ENCODE assay signal across 8 cellular contexts in genomic region chr7:157490465-157490912, GRCh38.
DNase-seq lines count a peak whose midpoint lies in the region; ATAC-seq, FAIRE-seq and TF ChIP-seq lines count a peak whose summit lies in the region.

No MANE protein-coding gene starts in this region.

- H3K27ac Mint-ChIP-seq in T-helper 2 cell treated with Interferon-gamma antibody and Interleukin-4, amounts not matched to agents 5 μg/mL and 100 μg/mL, for 36 hours = peak overlapping the region; percentile 84
- H3K27ac Mint-ChIP-seq in type B pancreatic cell = peak overlapping the region; percentile 84
- no peak overlapping the region for H3K27ac Mint-ChIP-seq in glutamatergic neuron (ENCODE audit: unreplicated experiment)

- peak; percentile 74 for ATAC-seq in HG03342 (IDR thresholded peaks at IDR 0.05; ENCODE audit: unreplicated experiment)

- FAIRE-seq in frontal cortex (lab: Jason Lieb, UNC) = no peak

- in situ Hi-C loops in GM13977 (cut with MboI; ENCODE audit: low pct_unique_long_range_greater_than_20kb, low sequenced_read_pairs, unreplicated experiment) = no loop called here

- peaks cover 13% of the 10 kb centered on the region for H3K36me3 Mint-ChIP-seq in T-helper 2 cell treated with Interferon-gamma antibody and Interleukin-4, amounts not matched to agents 5 μg/mL and 100 μg/mL, for 36 hours (ENCODE audit: low read depth)
- H3K36me3 Mint-ChIP-seq in type B pancreatic cell (peaks cover 4% of the 10 kb centered on the region), glutamatergic neuron (ENCODE audit: unreplicated experiment) (no peaks in the 10 kb centered on the region)

- no peak for TF ChIP-seq CTCF in epithelial cell of esophagus (IDR thresholded peaks at IDR 0.05; ENCODE audit: insufficient read depth, low read depth, low read length, missing control alignments)
- TF ChIP-seq CTCF in type B pancreatic cell (conservative IDR thresholded peaks at IDR 0.05) = no peak
- no peak for TF ChIP-seq CTCF in glutamatergic neuron (IDR thresholded peaks at IDR 0.05; ENCODE audit: partially characterized antibody, unreplicated experiment)
- TF ChIP-seq CTCF in GM13977 (IDR thresholded peaks at IDR 0.05; ENCODE audit: extremely low read depth, insufficient read depth, missing control alignments) = no peak

- peaks cover 31% of the 10 kb centered on the region for H3K9me3 Mint-ChIP-seq in T-helper 2 cell treated with Interferon-gamma antibody and Interleukin-4, amounts not matched to agents 5 μg/mL and 100 μg/mL, for 36 hours
- H3K9me3 Mint-ChIP-seq in type B pancreatic cell (peaks cover 3% of the 10 kb centered on the region), glutamatergic neuron (ENCODE audit: unreplicated experiment) (peaks cover 1% of the 10 kb centered on the region)

- H3K4me3 Mint-ChIP-seq in T-helper 2 cell treated with Interferon-gamma antibody and Interleukin-4, amounts not matched to agents 5 μg/mL and 100 μg/mL, for 36 hours = peak overlapping the region; percentile 49
- H3K4me3 Mint-ChIP-seq in type B pancreatic cell (no peak overlapping the region), glutamatergic neuron (ENCODE audit: unreplicated experiment) (no peak overlapping the region)

- H3K4me3 ChIP-seq in epithelial cell of esophagus (ENCODE audit: low read length) = no peak overlapping the region

- peak; percentile 28 for DNase-seq in EH (ENCODE audit: low read depth)
- peak; percentile 71 for DNase-seq in T-helper 2 cell treated with Interferon-gamma antibody and Interleukin-4, amounts not matched to agents 5 μg/mL and 100 μg/mL, for 36 hours (ENCODE audit: low spot score)
- DNase-seq in epithelial cell of esophagus (ENCODE audit: low read depth) = peak; percentile 70
- no peak for DNase-seq in type B pancreatic cell (ENCODE audit: extremely low spot score, unreplicated experiment)
- DNase-seq in glutamatergic neuron = no peak
- no peak for DNase-seq in frontal cortex (ENCODE audit: low spot score in 2 of 2)
- no peak for DNase-seq in GM13977 (ENCODE audit: low spot score)

- peaks cover 26% of the 10 kb centered on the region for H3K27me3 Mint-ChIP-seq in T-helper 2 cell treated with Interferon-gamma antibody and Interleukin-4, amounts not matched to agents 5 μg/mL and 100 μg/mL, for 36 hours (ENCODE audit: low read depth)
- H3K27me3 Mint-ChIP-seq in type B pancreatic cell (no peaks in the 10 kb centered on the region), glutamatergic neuron (ENCODE audit: unreplicated experiment) (no peaks in the 10 kb centered on the region)

- peaks cover 43% of the 10 kb centered on the region for H3K4me1 Mint-ChIP-seq in T-helper 2 cell treated with Interferon-gamma antibody and Interleukin-4, amounts not matched to agents 5 μg/mL and 100 μg/mL, for 36 hours (ENCODE audit: low read depth)
- no peaks in the 10 kb centered on the region for H3K4me1 Mint-ChIP-seq in type B pancreatic cell (ENCODE audit: unreplicated experiment)
- no peaks in the 10 kb centered on the region for H3K4me1 Mint-ChIP-seq in glutamatergic neuron (ENCODE audit: low read depth, unreplicated experiment)

Comparison
In these comparisons a context has a peak if more than half of its experiments do, and no peak if none do; other contexts are left out.
1. DNase-seq: peak in EH (single experiment), T-helper 2 cell treated with Interferon-gamma antibody and Interleukin-4, amounts not matched to agents 5 μg/mL and 100 μg/mL, for 36 hours (single experiment) and epithelial cell of esophagus (single experiment); none in type B pancreatic cell (single experiment), glutamatergic neuron (single experiment), frontal cortex (0 of 2) and GM13977 (single experiment).